In genomic region chr1:1435911-1436633, GRCh38 we compare ENCODE assay signal across 9 cellular contexts. TPM values are rescaled to one million over a fixed set of nuclear protein-coding genes. Genes with fewer than 3 reads are reported as not detected.
DNase-seq lines count a peak whose midpoint lies in the region; ATAC-seq and TF ChIP-seq lines count a peak whose summit lies in the region.
"Had no signal": no experiment of that assay in that cellular context is flagged by ENCODE, and none has a peak within 500 bp of the region (broad histone marks: within the 10 kb centered on the region; RNA-seq: fewer than 3 reads in every experiment).

No MANE protein-coding gene starts in this region.

- H3K4me3 ChIP-seq in BLaER1 treated with 17β-estradiol and CSF1 and Interleukin-3, amounts not matched to agents 10 nM and 100 nM: peak overlapping the region; percentile 57 to 70 (median 62)
- H3K4me3 ChIP-seq in NT2/D1 (ENCODE audit: insufficient read length, low read depth) (peak overlapping the region; percentile 57), esophagus squamous epithelium (peak overlapping the region; percentile 49 to 75 (median 62)), neural progenitor cell (peak overlapping the region; percentile 62)

- H3K9me3 ChIP-seq in BLaER1 treated with 17β-estradiol and CSF1 and Interleukin-3, amounts not matched to agents 10 nM and 100 nM (replicated peaks in 1 of 11): no peaks in the 10 kb centered on the region
- no peaks in the 10 kb centered on the region for H3K9me3 ChIP-seq in NT2/D1 (ENCODE audit: insufficient read depth, low read length)
- H3K9me3 ChIP-seq in esophagus squamous epithelium: no peaks in the 10 kb centered on the region
- H3K9me3 ChIP-seq in neural progenitor cell (ENCODE audit: low read depth): no peaks in the 10 kb centered on the region

- peak overlapping the region in 5 of 11 experiments; percentile 22 to 77 (median 38); a peak in 8 of 22 replicates for H3K27ac ChIP-seq in BLaER1 treated with 17β-estradiol and CSF1 and Interleukin-3, amounts not matched to agents 10 nM and 100 nM
- peak overlapping the region; percentile 77 to 97 (median 94) for H3K27ac ChIP-seq in esophagus squamous epithelium
- no peak overlapping the region for H3K27ac ChIP-seq in neural progenitor cell

- no peak overlapping the region for H2AFZ ChIP-seq in neural progenitor cell (replicated peaks)

- WGBS in esophagus squamous epithelium, 2 donors: 48% methylated on average over 4 of the region's 40 CpGs; no CpG with 5 or more reads in 1 of the 2 donors

- no peak for TF ChIP-seq CTCF in esophagus squamous epithelium (IDR thresholded peaks at IDR 0.05)
- no peak for TF ChIP-seq CTCF in neural progenitor cell (IDR thresholded peaks at IDR 0.05)

- peak overlapping the region; percentile 85 for H3K4me3 Mint-ChIP-seq in neural progenitor cell

- H3K4me1 Mint-ChIP-seq in neural progenitor cell: peaks cover 30% of the 10 kb centered on the region

- intact Hi-C loops in esophagus squamous epithelium (cut with DNase I): no loop called here

- no peak for DNase-seq in NT2/D1 (ENCODE audit: low read depth, low spot score)
- DNase-seq in esophagus squamous epithelium (lab: John Stamatoyannopoulos, UW): no peak
- no peak for DNase-seq in neural progenitor cell (ENCODE audit: low spot score)
- DNase-seq in ureter (ENCODE audit: low spot score): no peak
- DNase-seq in pons (ENCODE audit: low spot score): no peak
- DNase-seq: NCI-H187 had no signal

- peaks cover 10% of the 10 kb centered on the region for H3K27me3 Mint-ChIP-seq in neural progenitor cell (ENCODE audit: insufficient read depth, low read depth)

- H3K27me3 ChIP-seq in BLaER1 treated with 17β-estradiol and CSF1 and Interleukin-3, amounts not matched to agents 10 nM and 100 nM: no peaks in the 10 kb centered on the region; a peak in 1 of 22 replicates
- H3K27me3 ChIP-seq in NT2/D1 (ENCODE audit: insufficient read depth, insufficient read length) (peaks cover 23% of the 10 kb centered on the region), esophagus squamous epithelium (peaks cover 0 to 23% (median 0%) of the 10 kb centered on the region in 4 donors), neural progenitor cell (peaks cover 35% of the 10 kb centered on the region)

- H4K20me1 ChIP-seq in BLaER1 treated with 17β-estradiol and CSF1 and Interleukin-3, amounts not matched to agents 10 nM and 100 nM: peaks cover 0 to 49% (median 28%) of the 10 kb centered on the region in 11 experiments; a peak in 16 of 22 replicates
- H4K20me1 ChIP-seq in neural progenitor cell (ENCODE audit: low read depth): peaks cover 7% of the 10 kb centered on the region

- ATAC-seq in HG03045 (IDR thresholded peaks at IDR 0.05; ENCODE audit: unreplicated experiment) (no peak), HG03159 (IDR thresholded peaks at IDR 0.05; ENCODE audit: unreplicated experiment) (no peak)

- peak overlapping the region; percentile 90 to 100 (median 99) for H3K4me2 ChIP-seq in BLaER1 treated with 17β-estradiol and CSF1 and Interleukin-3, amounts not matched to agents 10 nM and 100 nM
- H3K4me2 ChIP-seq in neural progenitor cell: peak overlapping the region; percentile 89

- no peak overlapping the region for H3K27ac Mint-ChIP-seq in neural progenitor cell

- peaks cover 48% of the 10 kb centered on the region for H3F3A ChIP-seq in neural progenitor cell (ENCODE audit: low read depth)

- no peaks in the 10 kb centered on the region for H3K9me3 Mint-ChIP-seq in neural progenitor cell

- peaks cover 89 to 97% (median 97%) of the 10 kb centered on the region in 10 experiments for H3K4me1 ChIP-seq in BLaER1 treated with 17β-estradiol and CSF1 and Interleukin-3, amounts not matched to agents 10 nM and 100 nM
- H3K4me1 ChIP-seq in NT2/D1 (ENCODE audit: insufficient read depth, insufficient read length) (peaks cover 45% of the 10 kb centered on the region), esophagus squamous epithelium (peaks cover 69 to 92% (median 72%) of the 10 kb centered on the region in 3 donors), neural progenitor cell (peaks cover 43% of the 10 kb centered on the region)

- H3K9ac ChIP-seq in BLaER1 treated with 17β-estradiol and CSF1 and Interleukin-3, amounts not matched to agents 10 nM and 100 nM: peak overlapping the region; percentile 55 to 79 (median 72); a peak in 20 of 22 replicates
- H3K9ac ChIP-seq in NT2/D1 (ENCODE audit: insufficient read length, low read depth) (peak overlapping the region; percentile 72), neural progenitor cell (no peak overlapping the region)

- peaks cover 0 to 4% (median 0%) of the 10 kb centered on the region in 11 experiments; a peak in 1 of 22 replicates for H3K36me3 ChIP-seq in BLaER1 treated with 17β-estradiol and CSF1 and Interleukin-3, amounts not matched to agents 10 nM and 100 nM
- H3K36me3 ChIP-seq in NT2/D1 (ENCODE audit: insufficient read depth, insufficient read length, low read length) (no peaks in the 10 kb centered on the region), esophagus squamous epithelium (peaks cover 0 to 19% (median 3%) of the 10 kb centered on the region in 3 donors), neural progenitor cell (no peaks in the 10 kb centered on the region)

- H3K79me2 ChIP-seq in neural progenitor cell (ENCODE audit: low read depth): no peaks in the 10 kb centered on the region

- TF ChIP-seq POLR2A in esophagus squamous epithelium (IDR thresholded peaks at IDR 0.05): no peak

- H3K36me3 Mint-ChIP-seq in neural progenitor cell: no peaks in the 10 kb centered on the region

RNA-seq across cellular contexts. Expression of gene VWA1, which starts 0.6 kb away (rescaled TPM):
- total RNA-seq in esophagus squamous epithelium (10 to 100 TPM; 20.0 to 55.0 (median 34.6) TPM), neural progenitor cell (ENCODE audit: low replicate concordance) (2.4 and 7.0 TPM in 2 replicates), ureter (83.3 TPM)

RNA-seq across cellular contexts. Expression of gene ATAD3C, which starts 13.4 kb away (rescaled TPM):
- under 1 TPM; under 0.01 to 1.00 (median 0.28) TPM for total RNA-seq in esophagus squamous epithelium
- not detected in 2 replicates for total RNA-seq in neural progenitor cell (ENCODE audit: low replicate concordance)
- 8.0 TPM for total RNA-seq in ureter

RNA-seq across cellular contexts. Expression of gene ANKRD65, which starts 15.0 kb away (rescaled TPM):
- total RNA-seq in esophagus squamous epithelium (10 to 100 TPM in 2 of 4 donors, 1 to 10 TPM in 2; 4.7 to 28.3 (median 14.4) TPM), neural progenitor cell (ENCODE audit: low replicate concordance) (0.15 and 1.7 TPM in 2 replicates), ureter (40.9 TPM)

RNA-seq across cellular contexts. Expression of gene MRPL20, which starts 29.0 kb away (rescaled TPM):
- total RNA-seq in esophagus squamous epithelium: 100 to 1,000 TPM in 3 of 4 donors, 10 to 100 TPM in 1; 98.0 to 157 (median 116) TPM
- 89.0 and 96.1 TPM in 2 replicates for total RNA-seq in neural progenitor cell (ENCODE audit: low replicate concordance)
- total RNA-seq in ureter: 145 TPM

RNA-seq across cellular contexts. Expression of gene ATAD3B, which starts 35.5 kb away (rescaled TPM):
- total RNA-seq in esophagus squamous epithelium (10 to 100 TPM in 3 of 4 donors, 1 to 10 TPM in 1; 9.9 to 40.1 (median 24.1) TPM), neural progenitor cell (ENCODE audit: low replicate concordance) (9.3 and 21.1 TPM in 2 replicates), ureter (42.6 TPM)
